24 cellular contexts compared by ENCODE assay signal in the genomic region with DNA sequence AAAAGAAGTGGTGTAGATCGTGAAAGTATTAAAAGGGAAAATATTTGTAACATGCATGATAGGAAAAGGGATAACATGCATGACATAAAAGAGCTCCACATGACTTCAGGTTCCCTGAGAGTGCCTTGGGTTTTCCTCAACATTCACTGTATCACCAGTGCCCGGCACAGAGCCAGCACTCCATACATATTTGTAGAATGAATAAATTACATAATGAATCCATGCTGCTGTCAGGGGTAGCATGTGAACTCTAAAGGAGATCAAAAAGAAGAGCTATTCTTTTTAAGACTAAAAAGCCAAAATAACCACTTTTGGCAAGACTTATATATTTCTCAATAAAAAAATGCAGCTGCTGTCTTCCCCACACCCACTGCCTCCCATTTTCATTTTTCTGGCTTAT. TPM values are rescaled to one million over a fixed set of nuclear protein-coding genes. Genes with fewer than 3 reads are reported as not detected.
A peak's percentile ranks its signal among the peaks of the same experiment; 100 is the strongest.
DNase-seq lines count a peak whose midpoint lies in the region; ATAC-seq and TF ChIP-seq lines count a peak whose summit lies in the region.
"Had no signal": no experiment of that assay in that cellular context is flagged by ENCODE, and none has a peak within 500 bp of the region (broad histone marks: within the 10 kb centered on the region; RNA-seq: fewer than 3 reads in every experiment).

No MANE protein-coding gene starts in this region.

- BruUV-seq in Panc1 (replicated peaks; lab: Mats Ljungman, UMichigan) = TSS peak; percentile 49

- no peaks in the 10 kb centered on the region for H3K4me1 ChIP-seq in Panc1 (ENCODE audit: control insufficient read depth, insufficient read depth, low read length)
- H3K4me1 ChIP-seq: SJCRH30 had no signal

- H3K27me3 ChIP-seq in Panc1 (ENCODE audit: control insufficient read depth, insufficient read depth, low read length) = no peaks in the 10 kb centered on the region
- H3K27me3 ChIP-seq: SJCRH30 had no signal

- no peak overlapping the region for H3K27ac ChIP-seq in Panc1 (ENCODE audit: low read length)
- H3K27ac ChIP-seq: BLaER1 treated with 17β-estradiol and CSF1 and Interleukin-3, amounts not matched to agents 10 nM and 100 nM; HL-60; KMS-11; SJCRH30 had no signal

- no peak overlapping the region for H3K27ac Mint-ChIP-seq in natural killer cell

- intact Hi-C loops in Panc1 (cut with micrococcal nuclease; ENCODE audit: unreplicated experiment) = no loop called here
- intact Hi-C loops in natural killer cell (cut with micrococcal nuclease) = loop anchor here (10.0 kb wide), 1 partner anchor 100 kb away; no protein-coding TSS in a partner anchor

- CTCF ChIA-PET in Panc1 (lab: Charles Lee) = no interaction called here
- CTCF ChIA-PET in GM10248 (lab: Yijun Ruan, JAX) = interaction anchor here (1.3 to 10.3 kb wide), 5 partner anchors 10 to 43 kb away, joined by 3 to 110 read pairs (median 37); partner anchors contain the start of gene SCIMP

- TF ChIP-seq CTCF in Panc1 (IDR thresholded peaks at IDR 0.05) (no peak), fibroblast of the aortic adventitia (IDR thresholded peaks at IDR 0.05; ENCODE audit: insufficient read depth, low read length) (no peak), natural killer cell (IDR thresholded peaks at IDR 0.05) (no peak), GM10248 (IDR thresholded peaks at IDR 0.05; ENCODE audit: control extremely low read depth, extremely low read depth, low read depth, missing control alignments) (no peak)

- in situ Hi-C loops in Panc1 (cut with HindIII; ENCODE audit: low pct_unique_long_range_greater_than_20kb, low sequenced_read_pairs) = no loop called here

- H3K9me3 Mint-ChIP-seq in natural killer cell = no peaks in the 10 kb centered on the region

- no peak overlapping the region for H3K4me3 Mint-ChIP-seq in natural killer cell

- no peaks in the 10 kb centered on the region for H3K36me3 Mint-ChIP-seq in natural killer cell

- H3K27me3 Mint-ChIP-seq in natural killer cell (ENCODE audit: low read depth in 2 of 2) = no peaks in the 10 kb centered on the region

- no peak overlapping the region for H3K4me3 ChIP-seq in Panc1 (ENCODE audit: low read depth in 2 of 2, low read length in 2 of 2)
- no peak overlapping the region for H3K4me3 ChIP-seq in fibroblast of the aortic adventitia (ENCODE audit: low read depth, low read length)
- H3K4me3 ChIP-seq: BLaER1 treated with 17β-estradiol and CSF1 and Interleukin-3, amounts not matched to agents 10 nM and 100 nM; GM12878; SJCRH30 had no signal

- peaks cover 12% of the 10 kb centered on the region; the same call in 1 of the 2 replicates for H3K9me3 ChIP-seq in Panc1 (ENCODE audit: control insufficient read depth, insufficient read depth, low read depth, low read length)
- H3K9me3 ChIP-seq: SJCRH30 had no signal

- DNase-seq in AG08395 (ENCODE audit: low spot score) = peak; percentile 24
- DNase-seq in ELR (ENCODE audit: low read depth) = peak; percentile 34
- DNase-seq in Panc1 (ENCODE audit: low read depth, low spot score) = no peak
- peak; percentile 29 for DNase-seq in fibroblast of the aortic adventitia (ENCODE audit: low read depth)
- no peak for DNase-seq in natural killer cell
- DNase-seq in GM10248 (ENCODE audit: extremely low spot score) = no peak
- no peak for DNase-seq in Kasumi-1 (lab: John Stamatoyannopoulos, UW)
- DNase-seq: 8988T, NCI-H1417 treated with DMSO at 0.1 percent for 48 hours, NCI-H1930, NCI-H345, NCI-H524 treated with DMSO at 0.1 percent for 48 hours, PC-3, SJCRH30 had no signal

- ATAC-seq in Panc1 (no peak), GM19452 (IDR thresholded peaks at IDR 0.05; ENCODE audit: unreplicated experiment) (no peak), natural killer cell (no peak)
- ATAC-seq: GM12878, PC-3 had no signal

- H3K4me1 Mint-ChIP-seq in natural killer cell = peaks cover 37 to 43% of the 10 kb centered on the region in 2 donors

- POLR2A ChIA-PET in Panc1 (lab: Charles Lee) = no interaction called here
- POLR2A ChIA-PET in GM10248 (lab: Yijun Ruan, JAX) = interaction anchor here (0.7 kb wide), 1 partner anchor 32 kb away, joined by 4 read pairs; no protein-coding TSS in a partner anchor

- H3K36me3 ChIP-seq in Panc1 (ENCODE audit: control insufficient read depth, insufficient read depth, low read length) = peaks cover 4% of the 10 kb centered on the region; the same call in 1 of the 2 replicates

RNA-seq across cellular contexts. Expression of gene ZNF594, which starts 2.7 kb away (rescaled TPM):
- total RNA-seq in Panc1 (2021; ENCODE audit: unreplicated experiment) (5.6 TPM), fibroblast of the aortic adventitia (ENCODE audit: low replicate concordance) (4.7 and 7.6 TPM in 2 replicates), natural killer cell (1 to 10 TPM; 5.1 to 7.9 (median 6.1) TPM)
- 1.6 TPM for polyA plus RNA-seq in Panc1 (2012; ENCODE audit: insufficient read length)

RNA-seq across cellular contexts. Expression of gene SCIMP, which starts 40.3 kb away (rescaled TPM):
- total RNA-seq in Panc1 (2021; ENCODE audit: unreplicated experiment) = not detected
- 0.22 TPM for polyA plus RNA-seq in Panc1 (2012; ENCODE audit: insufficient read length)
- not detected in 2 replicates for total RNA-seq in fibroblast of the aortic adventitia (ENCODE audit: low replicate concordance)
- total RNA-seq in natural killer cell = 1 to 10 TPM; 3.9 to 10.0 (median 8.0) TPM
- total RNA-seq: G401, H1, HT1080, M059J, PC-3, SJCRH30 had no signal
- polyA plus RNA-seq: AG04450, H1 had no signal

Comparison
In these comparisons a context has a peak if more than half of its experiments do, and no peak if none do; other contexts are left out.
1. DNase-seq: peak in AG08395 (single experiment), ELR (single experiment) and fibroblast of the aortic adventitia (single experiment); none in Panc1 (single experiment), natural killer cell (single experiment), GM10248 (single experiment) and Kasumi-1 (0 of 2).